19 cellular contexts compared by ENCODE assay signal in genomic region chr1:224548676-224549075, GRCh38.
"Had no signal": no experiment of that assay in that cellular context is flagged by ENCODE, and none has a peak within 500 bp of the region (broad histone marks: within the 10 kb centered on the region; RNA-seq: fewer than 3 reads in every experiment).

No MANE protein-coding gene starts in this region.

- ATAC-seq: effector memory CD8-positive, alpha-beta T cell; left ventricle myocardium superior; lower lobe of right lung; right lobe of liver had no signal

- H3K9me3 ChIP-seq: lower lobe of right lung, right lobe of liver, testis, tibial artery had no signal

- H3K36me3 ChIP-seq: lower lobe of right lung, neural progenitor cell, right lobe of liver, tibial artery had no signal

- H3K27ac ChIP-seq: lower lobe of right lung, neural progenitor cell, parathyroid adenoma, right lobe of liver, testis, tibial artery had no signal

- H3K27ac Mint-ChIP-seq: effector memory CD8-positive, alpha-beta T cell; nephron; neural progenitor cell; progenitor cell of endocrine pancreas; type B pancreatic cell had no signal

- H3K9me3 Mint-ChIP-seq: effector memory CD8-positive, alpha-beta T cell; nephron; neural progenitor cell; type B pancreatic cell had no signal

- H3K27me3 Mint-ChIP-seq: progenitor cell of endocrine pancreas, type B pancreatic cell had no signal

- H3K4me1 ChIP-seq: lower lobe of right lung, neural progenitor cell, parathyroid adenoma, right lobe of liver, testis, tibial artery had no signal

- H3K4me3 Mint-ChIP-seq: effector memory CD8-positive, alpha-beta T cell; nephron; neural progenitor cell; type B pancreatic cell had no signal

- H3K36me3 Mint-ChIP-seq: neural progenitor cell, type B pancreatic cell had no signal

- H3K27me3 ChIP-seq: neural progenitor cell, right lobe of liver, testis, tibial artery had no signal

- DNase-seq: cortex of kidney; effector memory CD8-positive, alpha-beta T cell; erythroblast; head of caudate nucleus; left ventricle myocardium superior; lower lobe of right lung; right lobe of liver; small intestine; stimulated activated CD4-positive, alpha-beta T cell treated with anti-CD3 and anti-CD28 coated beads, Interleukin-15, amount 100 ng/mL, for 24 hours; stimulated activated CD4-positive, alpha-beta T cell treated with anti-CD3 and anti-CD28 coated beads, Interleukin-2, amount 100 ng/mL, for 48 hours; stimulated activated naive CD4-positive, alpha-beta T cell; substantia nigra; testis; tibial artery had no signal

- H3K4me3 ChIP-seq: lower lobe of right lung, neural progenitor cell, right lobe of liver, testis, tibial artery had no signal
